Comparison of ENCODE assay signal across 1 cellular context in genomic region chr4:28948501-28948900, GRCh38.
TF ChIP-seq lines count a peak whose summit lies in the region.

No MANE protein-coding gene starts in this region.

TF ChIP-seq in SK-N-SH treated with all-trans-retinoic acid at 6 μM for 48 hours, 23 proteins besides CTCF, POLR2A, EP300 and RAD21 (continued from another document):
- TF ChIP-seq TSHZ2 (CRISPR knock-in tag; IDR thresholded peaks at IDR 0.05) (no peak), ARNTL (CRISPR knock-in tag; IDR thresholded peaks at IDR 0.05; ENCODE audit: borderline replicate concordance, low read depth) (no peak), ZNF70 (CRISPR knock-in tag; IDR thresholded peaks at IDR 0.05) (no peak)
